ENCODE assay signal across 27 cellular contexts in genomic region chr9:72691671-72692070, GRCh38.
"Had no signal": no experiment of that assay in that cellular context is flagged by ENCODE, and none has a peak within 500 bp of the region (broad histone marks: within the 10 kb centered on the region; RNA-seq: fewer than 3 reads in every experiment).

No MANE protein-coding gene starts in this region.

- H3K4me1 Mint-ChIP-seq: naive B cell; natural killer cell; nephron progenitor cell; stimulated activated memory B cell treated with anti-CD40 and anti-IgM and Interleukin-4, amounts not matched to agents 10 μg/mL and 1 μg/mL and 100 μg/mL, for 72 hours; stimulated activated naive CD8-positive, alpha-beta T cell treated with anti-CD3 and anti-CD28 coated beads, Interleukin-15, amount 100 ng/mL, for 72 hours had no signal

- H3K27me3 ChIP-seq: heart right ventricle, hepatocyte, neural progenitor cell, ovary, tibial nerve, upper lobe of left lung had no signal

- H3K4me3 ChIP-seq: heart right ventricle, hepatocyte, lower lobe of right lung, neural progenitor cell, ovary, spleen, tibial nerve, upper lobe of left lung had no signal

- H3K36me3 ChIP-seq: heart right ventricle, lower lobe of right lung, neural progenitor cell, ovary, spleen, tibial nerve, upper lobe of left lung had no signal

- H3K36me3 Mint-ChIP-seq: mesothelial cell of epicardium; naive B cell; natural killer cell; neural progenitor cell; stimulated activated memory B cell treated with anti-CD40 and anti-IgM and Interleukin-4, amounts not matched to agents 10 μg/mL and 1 μg/mL and 100 μg/mL, for 72 hours had no signal

- H3K27me3 Mint-ChIP-seq: stimulated activated naive CD8-positive, alpha-beta T cell treated with anti-CD3 and anti-CD28 coated beads, Interleukin-15, amount 100 ng/mL, for 72 hours had no signal

- H2AFZ ChIP-seq: hepatocyte, neural progenitor cell had no signal

- H3K4me1 ChIP-seq: heart right ventricle, lower lobe of right lung, neural progenitor cell, spleen, upper lobe of left lung had no signal

- H3K27ac Mint-ChIP-seq: mesothelial cell of epicardium; naive B cell; natural killer cell; nephron progenitor cell; neural progenitor cell; progenitor cell of endocrine pancreas; stimulated activated memory B cell treated with anti-CD40 and anti-IgM and Interleukin-4, amounts not matched to agents 10 μg/mL and 1 μg/mL and 100 μg/mL, for 72 hours; stimulated activated naive CD8-positive, alpha-beta T cell treated with anti-CD3 and anti-CD28 coated beads, Interleukin-15, amount 100 ng/mL, for 72 hours had no signal

- H3K9me3 Mint-ChIP-seq: stimulated activated naive CD8-positive, alpha-beta T cell treated with anti-CD3 and anti-CD28 coated beads, Interleukin-15, amount 100 ng/mL, for 72 hours had no signal

- H3K79me2 ChIP-seq: hepatocyte had no signal

- H3K9ac ChIP-seq: neural progenitor cell had no signal

- DNase-seq: heart right ventricle; kidney glomerular epithelial cell; left cardiac atrium; lower lobe of right lung; mesendoderm; naive B cell; natural killer cell; nephron progenitor cell; ovary; retina; right cardiac atrium; small intestine; spleen; stimulated activated CD4-positive, alpha-beta T cell treated with anti-CD3 and anti-CD28 coated beads, Interleukin-4, amount 100 ng/mL, for 4 hours; stimulated activated CD8-positive, alpha-beta memory T cell treated with anti-CD3 and anti-CD28 coated beads, Interleukin-4, amount 100 ng/mL, for 48 hours; stimulated activated naive CD4-positive, alpha-beta T cell treated with Interleukin-2 at 50 U/mL for 16 hours; stimulated activated naive CD8-positive, alpha-beta T cell treated with anti-CD3 and anti-CD28 coated beads, Interleukin-15, amount 100 ng/mL, for 72 hours; substantia nigra; upper lobe of left lung had no signal

- H3K4me3 Mint-ChIP-seq: mesothelial cell of epicardium; naive B cell; natural killer cell; nephron progenitor cell; neural progenitor cell; stimulated activated memory B cell treated with anti-CD40 and anti-IgM and Interleukin-4, amounts not matched to agents 10 μg/mL and 1 μg/mL and 100 μg/mL, for 72 hours; stimulated activated naive CD8-positive, alpha-beta T cell treated with anti-CD3 and anti-CD28 coated beads, Interleukin-15, amount 100 ng/mL, for 72 hours had no signal

- H3K4me2 ChIP-seq: hepatocyte, neural progenitor cell had no signal

- H3K9me3 ChIP-seq: lower lobe of right lung, ovary, spleen, upper lobe of left lung had no signal

- H3K27ac ChIP-seq: heart right ventricle, hepatocyte, lower lobe of right lung, neural progenitor cell, ovary, spleen, tibial nerve, upper lobe of left lung had no signal

- ATAC-seq: left cardiac atrium; left lobe of liver; lower lobe of right lung; natural killer cell; right cardiac atrium; sciatic nerve; stimulated activated memory B cell treated with anti-CD40 and anti-IgM and Interleukin-4, amounts not matched to agents 10 μg/mL and 1 μg/mL and 100 μg/mL, for 72 hours; stimulated activated naive CD8-positive, alpha-beta T cell treated with anti-CD3 and anti-CD28 coated beads, Interleukin-15, amount 100 ng/mL, for 72 hours had no signal
